ENCODE assay signal across 8 cellular contexts in genomic region chr4:55345980-55346850, GRCh38. TPM values are rescaled to one million over a fixed set of nuclear protein-coding genes. Genes with fewer than 3 reads are reported as not detected.
DNase-seq lines count a peak whose midpoint lies in the region; ATAC-seq and TF ChIP-seq lines count a peak whose summit lies in the region.

Gene SRD5A3, plus strand, starts transcription at chr4:55346242. Its CDS starts 95 bp downstream, at chr4:55346337.

- ATAC-seq in GM18909 (IDR thresholded peaks at IDR 0.05; ENCODE audit: poor library complexity, unreplicated experiment) (peak; percentile 96), HG03139 (IDR thresholded peaks at IDR 0.05; ENCODE audit: unreplicated experiment) (peak; percentile 90)

- peak; percentile 100 for TF ChIP-seq CTCF in chondrocyte (IDR thresholded peaks at IDR 0.05)

- H3K4me1 Mint-ChIP-seq in chondrocyte (ENCODE audit: low read depth): peaks cover 23% of the 10 kb centered on the region

- DNase-seq in Ammon's horn (ENCODE audit: low spot score): peak; percentile 92
- DNase-seq in NCI-H345 treated with DMSO at 0.1 percent for 48 hours (lab: John Stamatoyannopoulos, UW; ENCODE audit: unreplicated experiment): peak; percentile 32
- peak; percentile 70 for DNase-seq in activated CD4-positive, alpha-beta T cell treated with anti-CD3 and anti-CD28 coated beads for 1 hour
- DNase-seq in chondrocyte (ENCODE audit: low spot score): no peak
- DNase-seq in kidney tubule cell (ENCODE audit: low spot score): peak; percentile 85
- peak; percentile 71 to 83 for DNase-seq in stimulated activated CD4-positive, alpha-beta T cell treated with anti-CD3 and anti-CD28 coated beads, Interleukin-1b, Interleukin-23, amount 100 ng/mL, for 4 hours (ENCODE audit: low read depth in 2 of 2)

- peak within 1 kb of the TSS; percentile 93 for H3K27ac Mint-ChIP-seq in chondrocyte (ENCODE audit: unreplicated experiment)

- H3K36me3 Mint-ChIP-seq in chondrocyte (ENCODE audit: low read depth): no peaks in the 10 kb centered on the region

- H3K9me3 Mint-ChIP-seq in chondrocyte (ENCODE audit: low read depth): no peaks in the 10 kb centered on the region

- peak within 1 kb of the TSS; percentile 90 for H3K4me3 Mint-ChIP-seq in chondrocyte (ENCODE audit: unreplicated experiment)

- no peaks in the 10 kb centered on the region for H3K27me3 Mint-ChIP-seq in chondrocyte (ENCODE audit: low read depth)

RNA-seq across cellular contexts. Expression of gene SRD5A3, which starts in this region (rescaled TPM):
- total RNA-seq in chondrocyte: 23.9 to 31.4 TPM (median 29.0 TPM) in 3 replicates
